8 cellular contexts compared by ENCODE assay signal in genomic region chr3:87088366-87088983, GRCh38.
DNase-seq lines count a peak whose midpoint lies in the region; ATAC-seq, FAIRE-seq and TF ChIP-seq lines count a peak whose summit lies in the region.

No MANE protein-coding gene starts in this region.

- H2BK15ac ChIP-seq in H1 (ENCODE audit: low read length) = no peak overlapping the region

- H2AK5ac ChIP-seq in H1 (ENCODE audit: low read depth, low read length) = no peak overlapping the region

- H3K4me1 ChIP-seq in H1 (replicated peaks in 1 of 4; ENCODE audit: control insufficient read depth in 3 of 4, insufficient read depth in 4 of 4, low read length in 3 of 4) = no peaks in the 10 kb centered on the region

- H2AFZ ChIP-seq in H1 (ENCODE audit: low read length) = peak overlapping the region; percentile 63; the same call in 1 of the 2 replicates

- H3K9me3 ChIP-seq in H1 (ENCODE audit: insufficient read depth in 2 of 2, low read depth in 1 of 2, low read length in 1 of 2) = no peaks in the 10 kb centered on the region

- no peak for TF ChIP-seq POLR2A in H1 (IDR thresholded peaks at IDR 0.05; ENCODE audit: control extremely low read depth in 1 of 2, low read depth in 2 of 2, low read length in 2 of 2)

- H3K4me3 ChIP-seq in H1 (ENCODE audit: extremely low read depth in 1 of 4, insufficient read depth in 2 of 4, low read depth in 3 of 4, low read length in 4 of 4) = no peak overlapping the region

- H2BK20ac ChIP-seq in H1 (ENCODE audit: low read length) = no peak overlapping the region

- H4K8ac ChIP-seq in H1 (ENCODE audit: extremely low read depth, insufficient read depth, low read length) = peak overlapping the region; percentile 53; the same call in 1 of the 2 replicates

- H3K23me2 ChIP-seq in H1 (ENCODE audit: low read depth, low read length) = no peaks in the 10 kb centered on the region

- FAIRE-seq in H1 (lab: Jason Lieb, UNC) = no peak

- H2BK120ac ChIP-seq in H1 (replicated peaks; ENCODE audit: low read depth, low read length) = no peak overlapping the region

- CTCF ChIA-PET in H1 (lab: Charles Lee; ENCODE audit: partially characterized antibody) = interaction anchor here (0.8 to 1.2 kb wide), 2 partner anchors 9 to 385 kb away, joined by 3 to 4 read pairs; no protein-coding TSS in a partner anchor

- peak; percentile 20 for ATAC-seq in GM18909 (IDR thresholded peaks at IDR 0.05; ENCODE audit: poor library complexity, unreplicated experiment)
- peak; percentile 4 for ATAC-seq in HG03378 (IDR thresholded peaks at IDR 0.05; ENCODE audit: unreplicated experiment)

- no peak for TF ChIP-seq CTCF in H1 (IDR thresholded peaks at IDR 0.05; ENCODE audit: control extremely low read depth in 1 of 3, insufficient read depth in 1 of 3, low read depth in 1 of 3, low read length in 3 of 3)

- no peak overlapping the region for H3K23ac ChIP-seq in H1 (ENCODE audit: insufficient read length)

- WGBS in H1 (ENCODE audit: extremely low coverage in 1 of 2, insufficient coverage in 1 of 2, insufficient read length in 1 of 2, insufficient replicate concordance in 2 of 2, low coverage in 1 of 2, low lambda C conversion rate in 2 of 2, missing lambda C conversion rate in 1 of 2), 2 experiments = 94% methylated on average over 15 of the region's 15 CpGs; no CpG with 5 or more reads in 1 of the 2 experiments

- H2BK12ac ChIP-seq in H1 (ENCODE audit: low read depth, low read length) = no peak overlapping the region

- no peak overlapping the region for H4K91ac ChIP-seq in H1 (replicated peaks; ENCODE audit: insufficient read length, low read length)

- no peak overlapping the region for H2BK5ac ChIP-seq in H1 (ENCODE audit: low read depth, low read length)

- no peak for DNase-seq in H1 (ENCODE audit: low read depth in 1 of 2, low spot score in 2 of 2)
- DNase-seq in putamen (ENCODE audit: low spot score) = peak; percentile 27
- no peak for DNase-seq in NCI-H446 (lab: John Stamatoyannopoulos, UW)
- no peak for DNase-seq in NCI-H526 treated with DMSO at 0.1 percent for 48 hours (lab: John Stamatoyannopoulos, UW)
- DNase-seq in DMS79 treated with DMSO at 0.1 percent for 48 hours (lab: John Stamatoyannopoulos, UW) = no peak
- DNase-seq in NCI-H510A treated with DMSO at 0.1 percent for 48 hours (lab: John Stamatoyannopoulos, UW) = no peak

- peak overlapping the region in 1 of 2 experiments; percentile 35; a peak in 1 of 4 replicates for H3K4me2 ChIP-seq in H1 (ENCODE audit: insufficient read depth in 1 of 2, low read depth in 2 of 2, low read length in 2 of 2)

- no peak overlapping the region for H3K56ac ChIP-seq in H1 (replicated peaks; ENCODE audit: insufficient read length, low read depth, low read length)

- no peaks in the 10 kb centered on the region for H3K36me3 ChIP-seq in H1 (ENCODE audit: control insufficient read depth in 2 of 4, insufficient read depth in 4 of 4, low read length in 3 of 4)

- H3K27me3 ChIP-seq in H1 (replicated peaks in 1 of 4; ENCODE audit: control insufficient read depth in 3 of 4, extremely low read depth in 1 of 4, insufficient read depth in 3 of 4, low read length in 3 of 4) = peaks cover 0 to 1% (median 0%) of the 10 kb centered on the region in 4 experiments; a peak in 1 of 7 replicates

- H3K9ac ChIP-seq in H1 (replicated peaks in 1 of 4; ENCODE audit: extremely low read depth in 1 of 4, low read depth in 3 of 4, low read length in 3 of 4) = no peak overlapping the region

- H3K4ac ChIP-seq in H1 (replicated peaks; ENCODE audit: insufficient read length, low read depth, low read length) = no peak overlapping the region

- no peak overlapping the region for H3K27ac ChIP-seq in H1 (ENCODE audit: low read depth, low read length)

- H4K20me1 ChIP-seq in H1 (replicated peaks in 1 of 2; ENCODE audit: control insufficient read depth in 1 of 2, insufficient read depth in 2 of 2, low read length in 2 of 2) = no peaks in the 10 kb centered on the region

- no peak overlapping the region for H3K14ac ChIP-seq in H1 (ENCODE audit: insufficient read length)

- POLR2A ChIA-PET in H1 (lab: Charles Lee; ENCODE audit: partially characterized antibody) = no interaction called here

- TF ChIP-seq EP300 in H1 (IDR thresholded peaks at IDR 0.05; ENCODE audit: borderline replicate concordance in 1 of 2, low read depth in 2 of 2, low read length in 2 of 2) = no peak

- no peaks in the 10 kb centered on the region for H3K79me1 ChIP-seq in H1 (ENCODE audit: low read depth, low read length)

- H3K18ac ChIP-seq in H1 (ENCODE audit: extremely low read depth, low read length) = no peak overlapping the region

- H3K79me2 ChIP-seq in H1 (ENCODE audit: control insufficient read depth in 1 of 2, insufficient read depth in 2 of 2, low read length in 2 of 2) = no peaks in the 10 kb centered on the region

- no peak for TF ChIP-seq RAD21 in H1 (IDR thresholded peaks at IDR 0.05 in 1 of 2, conservative IDR thresholded peaks at IDR 0.05 in 1 of 2; ENCODE audit: low read depth in 2 of 2, low read length in 2 of 2)

- no peak overlapping the region for H4K5ac ChIP-seq in H1 (ENCODE audit: insufficient read length, low read depth, low read length)

TF ChIP-seq in H1, 55 proteins besides CTCF, POLR2A, EP300 and RAD21:
- TF ChIP-seq TAF1 (IDR thresholded peaks at IDR 0.05; ENCODE audit: low read depth, low read length) = no peak
- TF ChIP-seq HDAC2 (IDR thresholded peaks at IDR 0.05; ENCODE audit: borderline replicate concordance in 1 of 2, low read depth in 2 of 2, low read length in 2 of 2) = no peak
- TF ChIP-seq POLR2AphosphoS5 (IDR thresholded peaks at IDR 0.05; ENCODE audit: low read depth, low read length) = no peak
- no peak for TF ChIP-seq RNF2 (IDR thresholded peaks at IDR 0.05; ENCODE audit: borderline replicate concordance, low read depth, low read length, missing control alignments, poor library complexity, severe bottlenecking)
